In genomic region chr7:102272075-102272916, GRCh38 we compare ENCODE assay signal across 8 cellular contexts. TPM values are rescaled to one million over a fixed set of nuclear protein-coding genes. Genes with fewer than 3 reads are reported as not detected.
A peak's percentile ranks its signal among the peaks of the same experiment; 100 is the strongest.
DNase-seq lines count a peak whose midpoint lies in the region; ATAC-seq and TF ChIP-seq lines count a peak whose summit lies in the region.

No MANE protein-coding gene starts in this region.

- H3K27me3 ChIP-seq in upper lobe of right lung: no peaks in the 10 kb centered on the region

- CTCF ChIA-PET in activated naive CD4-positive, alpha-beta T cell treated with anti-CD3 and anti-CD28 coated beads, Interleukin-2, amount 10 ng/mL, durations not matched to agents 7 days and 5 days (lab: Charles Lee): interaction anchor here (1.0 to 3.8 kb wide), 4 partner anchors 20 to 729 kb away, joined by 4 to 25 read pairs (median 8); no protein-coding TSS in a partner anchor

- no peaks in the 10 kb centered on the region for H3K9me3 ChIP-seq in upper lobe of right lung

- no peak overlapping the region for H3K4me3 ChIP-seq in upper lobe of right lung

- H3K27ac Mint-ChIP-seq in activated naive CD4-positive, alpha-beta T cell treated with anti-CD3 and anti-CD28 coated beads, Interleukin-2, amount 10 ng/mL, durations not matched to agents 7 days and 5 days: no peak overlapping the region

- no peaks in the 10 kb centered on the region for H3K36me3 ChIP-seq in upper lobe of right lung

- no peak overlapping the region for H3K27ac ChIP-seq in upper lobe of right lung

- H3K4me1 Mint-ChIP-seq in activated naive CD4-positive, alpha-beta T cell treated with anti-CD3 and anti-CD28 coated beads, Interleukin-2, amount 10 ng/mL, durations not matched to agents 7 days and 5 days: no peaks in the 10 kb centered on the region

- H3K36me3 Mint-ChIP-seq in activated naive CD4-positive, alpha-beta T cell treated with anti-CD3 and anti-CD28 coated beads, Interleukin-2, amount 10 ng/mL, durations not matched to agents 7 days and 5 days: no peaks in the 10 kb centered on the region

- intact Hi-C loops in posterior cingulate gyrus (cut with DNase I): loop anchor here (1.0 kb wide), 2 partner anchors 584 to 729 kb away; no protein-coding TSS in a partner anchor
- intact Hi-C loops in upper lobe of right lung (cut with DNase I): loop anchor here (5.0 kb wide), 1 partner anchor 730 kb away; no protein-coding TSS in a partner anchor

- TF ChIP-seq CTCF in upper lobe of right lung (IDR thresholded peaks at IDR 0.05): peak; percentile 90

- no peaks in the 10 kb centered on the region for H3K4me1 ChIP-seq in upper lobe of right lung

- H3K4me3 Mint-ChIP-seq in activated naive CD4-positive, alpha-beta T cell treated with anti-CD3 and anti-CD28 coated beads, Interleukin-2, amount 10 ng/mL, durations not matched to agents 7 days and 5 days: no peak overlapping the region

- no peaks in the 10 kb centered on the region for H3K9me3 Mint-ChIP-seq in activated naive CD4-positive, alpha-beta T cell treated with anti-CD3 and anti-CD28 coated beads, Interleukin-2, amount 10 ng/mL, durations not matched to agents 7 days and 5 days

- DNase-seq in EH (ENCODE audit: low read depth): peak; percentile 83
- peak in 54 of 76 experiments; percentile 8 to 71 (median 41) for DNase-seq in HUDEP-2 (lab: John Stamatoyannopoulos, UW; ENCODE audit: unreplicated experiment in 76 of 76)
- peak; percentile 74 for DNase-seq in SK-N-DZ (ENCODE audit: low spot score)
- peak; percentile 82 for DNase-seq in activated naive CD4-positive, alpha-beta T cell treated with anti-CD3 and anti-CD28 coated beads, Interleukin-2, amount 10 ng/mL, durations not matched to agents 7 days and 5 days
- DNase-seq in glomerular visceral epithelial cell (ENCODE audit: extremely low spot score): peak; percentile 80
- DNase-seq in posterior cingulate gyrus: peak; percentile 55 to 97 (median 87)
- DNase-seq in upper lobe of right lung: peak; percentile 88

- peaks cover 4% of the 10 kb centered on the region for H3K27me3 Mint-ChIP-seq in activated naive CD4-positive, alpha-beta T cell treated with anti-CD3 and anti-CD28 coated beads, Interleukin-2, amount 10 ng/mL, durations not matched to agents 7 days and 5 days

- ATAC-seq in upper lobe of right lung (peak; percentile 90), HG02852 (IDR thresholded peaks at IDR 0.05; ENCODE audit: unreplicated experiment) (no peak)

RNA-seq across cellular contexts. Expression of gene SH2B2, which starts 14.4 kb away (rescaled TPM):
- 18.7 and 23.2 TPM in 2 replicates for polyA plus RNA-seq in SK-N-DZ (2014; cell fraction: cytosol; rRNA removed)
- polyA plus RNA-seq in SK-N-DZ (2014; cell fraction: nucleus; rRNA removed): 12.7 and 20.9 TPM in 2 replicates
- 13.2 TPM for total RNA-seq in upper lobe of right lung
